Comparison of ENCODE assay signal across 8 cellular contexts in the genomic region with DNA sequence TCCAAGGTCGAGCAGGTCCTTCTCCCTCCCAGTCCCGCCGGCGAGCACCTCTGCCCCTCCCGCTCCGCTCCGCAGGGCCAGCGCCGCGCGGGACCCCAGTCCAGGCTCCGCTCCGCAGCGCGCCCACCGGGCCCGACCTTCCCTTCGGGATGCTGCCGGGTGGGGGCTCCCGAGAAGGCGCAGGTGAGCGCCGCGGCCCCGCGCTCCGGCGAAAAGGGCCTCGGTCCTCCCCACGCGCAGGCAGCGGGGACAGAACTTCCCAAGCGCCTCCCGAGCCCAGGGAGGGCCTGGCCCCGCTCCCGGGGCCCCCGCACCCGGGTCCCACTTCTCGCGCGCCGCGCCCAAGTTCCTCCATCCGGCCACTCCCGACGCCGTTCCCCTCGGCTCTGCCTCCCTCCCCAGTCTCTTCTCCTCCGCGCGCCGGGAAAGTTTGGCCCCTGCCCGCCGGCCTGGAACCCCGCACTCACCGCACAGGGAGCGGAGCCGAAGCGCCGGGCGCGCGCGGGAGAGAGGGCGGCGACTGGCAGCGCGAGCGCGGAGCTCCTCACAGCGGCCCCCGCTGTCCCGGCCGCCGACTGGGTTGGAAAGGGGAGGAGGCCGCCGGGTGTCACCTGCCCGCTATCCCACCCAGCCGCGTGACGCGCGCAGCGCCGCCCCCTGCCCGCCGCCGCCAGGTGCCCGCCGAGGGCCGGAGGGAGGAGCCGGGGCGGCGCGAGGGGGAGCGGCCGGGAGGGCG. TPM values are rescaled to one million over a fixed set of nuclear protein-coding genes. Genes with fewer than 3 reads are reported as not detected.
DNase-seq lines count a peak whose midpoint lies in the region; ATAC-seq and TF ChIP-seq lines count a peak whose summit lies in the region.

A gene (minus strand): TSS at position 577 of the 736 bp plus-strand sequence. CDS start 56,872 bp downstream, outside the sequence.

- POLR2A ChIA-PET in AG04450 (lab: Yijun Ruan, JAX) (no interaction called here), WTC11 (lab: Charles Lee) (interaction anchor here (0.7 to 3.2 kb wide), 4 partner anchors 9 to 144 kb away, joined by 3 to 22 read pairs (median 4); a partner anchor contains a TSS)

- CTCF ChIA-PET in AG04450 (lab: Charles Lee): interaction anchor here (1.3 to 2.5 kb wide), 4 partner anchors 12 to 144 kb away, joined by 3 to 6 read pairs (median 4); a partner anchor contains a TSS
- CTCF ChIA-PET in WTC11 (lab: Charles Lee): interaction anchor here (0.9 to 2.7 kb wide), 13 partner anchors 8 to 175 kb away, joined by 3 to 13 read pairs (median 3); a partner anchor contains a TSS

- H3K27me3 Mint-ChIP-seq in WTC11 (ENCODE audit: low read depth): peaks cover 23% of the 10 kb centered on the region
- peaks cover 10% of the 10 kb centered on the region for H3K27me3 Mint-ChIP-seq in endothelial cell (ENCODE audit: unreplicated experiment)

- H3K4me1 Mint-ChIP-seq in WTC11 (peaks cover 28% of the 10 kb centered on the region), endothelial cell (ENCODE audit: unreplicated experiment) (peaks cover 11% of the 10 kb centered on the region)

- no peaks in the 10 kb centered on the region for H3K9me3 Mint-ChIP-seq in WTC11
- no peaks in the 10 kb centered on the region for H3K9me3 Mint-ChIP-seq in endothelial cell (ENCODE audit: unreplicated experiment)

- DNase-seq in AG04450 (ENCODE audit: low read depth, low spot score) (no peak), NCI-H2081 treated with DMSO at 0.1 percent for 48 hours (lab: John Stamatoyannopoulos, UW) (peak; percentile 12), WTC11 (ENCODE audit: low spot score) (peak; percentile 93), endothelial cell (ENCODE audit: low spot score) (peak; percentile 64), mucosa of descending colon (peak; percentile 89 to 92 (median 90))
- DNase-seq in stimulated activated naive CD8-positive, alpha-beta T cell treated with anti-CD3 and anti-CD28 coated beads, Interleukin-15, Interleukin-2, amounts not matched to agents 100 U/mL and 50 U/mL, for 24 hours: peak; percentile 70

- H3K36me3 ChIP-seq in mucosa of descending colon (ENCODE audit: low read depth): no peaks in the 10 kb centered on the region

- intact Hi-C loops in mucosa of descending colon (cut with DNase I, micrococcal nuclease): loop anchor here in 1 of 2 donors (10.0 kb wide), 1 partner anchor 149 kb away; no protein-coding TSS in a partner anchor

- peak; percentile 32 for TF ChIP-seq CTCF in AG04450 (IDR thresholded peaks at IDR 0.05; ENCODE audit: low read depth, low read length)
- no peak; the same call in 1 of the 2 replicates for TF ChIP-seq CTCF in WTC11 (IDR thresholded peaks at IDR 0.05)
- TF ChIP-seq CTCF in endothelial cell (IDR thresholded peaks at IDR 0.05; ENCODE audit: unreplicated experiment): no peak
- no peak for TF ChIP-seq CTCF in mucosa of descending colon (IDR thresholded peaks at IDR 0.05)

- H3K36me3 Mint-ChIP-seq in WTC11: no peaks in the 10 kb centered on the region
- H3K36me3 Mint-ChIP-seq in endothelial cell (ENCODE audit: low read depth, unreplicated experiment): no peaks in the 10 kb centered on the region

- peak within 1 kb of the TSS; percentile 93 for H3K4me3 Mint-ChIP-seq in WTC11
- peak within 1 kb of the TSS; percentile 90 for H3K4me3 Mint-ChIP-seq in endothelial cell (ENCODE audit: unreplicated experiment)

- no peaks in the 10 kb centered on the region for H3K9me3 ChIP-seq in AG04450 (ENCODE audit: control insufficient read depth, insufficient read depth, low read length)
- H3K9me3 ChIP-seq in mucosa of descending colon: no peaks in the 10 kb centered on the region

- H3K27ac Mint-ChIP-seq in WTC11 (peak within 1 kb of the TSS; percentile 94), endothelial cell (ENCODE audit: unreplicated experiment) (no peak within 1 kb of the TSS)

- H3K4me1 ChIP-seq in mucosa of descending colon (ENCODE audit: low read depth): no peaks in the 10 kb centered on the region

- no peak within 1 kb of the TSS for H3K27ac ChIP-seq in AG04450 (ENCODE audit: low read depth, low read length)

- ATAC-seq in GM18502 (IDR thresholded peaks at IDR 0.05; ENCODE audit: poor library complexity, unreplicated experiment): peak; percentile 95
- peak; percentile 95 for ATAC-seq in HG02885 (IDR thresholded peaks at IDR 0.05; ENCODE audit: poor library complexity, unreplicated experiment)
- ATAC-seq in WTC11: peak; percentile 90
- peak; percentile 97 for ATAC-seq in mucosa of descending colon
- ATAC-seq in stimulated activated naive CD8-positive, alpha-beta T cell treated with anti-CD3 and anti-CD28 coated beads, Interleukin-15, Interleukin-2, amounts not matched to agents 100 U/mL and 50 U/mL, for 24 hours: peak; percentile 93

- H3K27me3 ChIP-seq in AG04450 (ENCODE audit: control insufficient read depth, insufficient read depth, low read length): peaks cover 34% of the 10 kb centered on the region

- H3K4me3 ChIP-seq in AG04450 (ENCODE audit: low read depth, low read length) (peak within 1 kb of the TSS; percentile 62), mucosa of descending colon (peak within 1 kb of the TSS; percentile 52)

TF ChIP-seq in WTC11, 78 proteins besides CTCF, POLR2A, EP300 and RAD21 (continues in another document):
- TF ChIP-seq CBFB (CRISPR knock-in tag; IDR thresholded peaks at IDR 0.05; ENCODE audit: low read depth): no peak
- TF ChIP-seq, protein P1, sequence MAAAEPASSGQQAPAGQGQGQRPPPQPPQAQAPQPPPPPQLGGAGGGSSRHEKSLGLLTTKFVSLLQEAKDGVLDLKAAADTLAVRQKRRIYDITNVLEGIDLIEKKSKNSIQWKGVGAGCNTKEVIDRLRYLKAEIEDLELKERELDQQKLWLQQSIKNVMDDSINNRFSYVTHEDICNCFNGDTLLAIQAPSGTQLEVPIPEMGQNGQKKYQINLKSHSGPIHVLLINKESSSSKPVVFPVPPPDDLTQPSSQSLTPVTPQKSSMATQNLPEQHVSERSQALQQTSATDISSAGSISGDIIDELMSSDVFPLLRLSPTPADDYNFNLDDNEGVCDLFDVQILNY (CRISPR knock-in tag; IDR thresholded peaks at IDR 0.05): 0 out of 2 replicates have a peak, but pooled peaks have one; percentile 44
- TF ChIP-seq, protein P2, sequence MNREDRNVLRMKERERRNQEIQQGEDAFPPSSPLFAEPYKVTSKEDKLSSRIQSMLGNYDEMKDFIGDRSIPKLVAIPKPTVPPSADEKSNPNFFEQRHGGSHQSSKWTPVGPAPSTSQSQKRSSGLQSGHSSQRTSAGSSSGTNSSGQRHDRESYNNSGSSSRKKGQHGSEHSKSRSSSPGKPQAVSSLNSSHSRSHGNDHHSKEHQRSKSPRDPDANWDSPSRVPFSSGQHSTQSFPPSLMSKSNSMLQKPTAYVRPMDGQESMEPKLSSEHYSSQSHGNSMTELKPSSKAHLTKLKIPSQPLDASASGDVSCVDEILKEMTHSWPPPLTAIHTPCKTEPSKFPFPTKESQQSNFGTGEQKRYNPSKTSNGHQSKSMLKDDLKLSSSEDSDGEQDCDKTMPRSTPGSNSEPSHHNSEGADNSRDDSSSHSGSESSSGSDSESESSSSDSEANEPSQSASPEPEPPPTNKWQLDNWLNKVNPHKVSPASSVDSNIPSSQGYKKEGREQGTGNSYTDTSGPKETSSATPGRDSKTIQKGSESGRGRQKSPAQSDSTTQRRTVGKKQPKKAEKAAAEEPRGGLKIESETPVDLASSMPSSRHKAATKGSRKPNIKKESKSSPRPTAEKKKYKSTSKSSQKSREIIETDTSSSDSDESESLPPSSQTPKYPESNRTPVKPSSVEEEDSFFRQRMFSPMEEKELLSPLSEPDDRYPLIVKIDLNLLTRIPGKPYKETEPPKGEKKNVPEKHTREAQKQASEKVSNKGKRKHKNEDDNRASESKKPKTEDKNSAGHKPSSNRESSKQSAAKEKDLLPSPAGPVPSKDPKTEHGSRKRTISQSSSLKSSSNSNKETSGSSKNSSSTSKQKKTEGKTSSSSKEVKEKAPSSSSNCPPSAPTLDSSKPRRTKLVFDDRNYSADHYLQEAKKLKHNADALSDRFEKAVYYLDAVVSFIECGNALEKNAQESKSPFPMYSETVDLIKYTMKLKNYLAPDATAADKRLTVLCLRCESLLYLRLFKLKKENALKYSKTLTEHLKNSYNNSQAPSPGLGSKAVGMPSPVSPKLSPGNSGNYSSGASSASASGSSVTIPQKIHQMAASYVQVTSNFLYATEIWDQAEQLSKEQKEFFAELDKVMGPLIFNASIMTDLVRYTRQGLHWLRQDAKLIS (CRISPR knock-in tag; IDR thresholded peaks at IDR 0.05; ENCODE audit: borderline replicate concordance): no peak
- no peak for TF ChIP-seq ZNF121 (CRISPR knock-in tag; IDR thresholded peaks at IDR 0.05)
- TF ChIP-seq, protein P3, sequence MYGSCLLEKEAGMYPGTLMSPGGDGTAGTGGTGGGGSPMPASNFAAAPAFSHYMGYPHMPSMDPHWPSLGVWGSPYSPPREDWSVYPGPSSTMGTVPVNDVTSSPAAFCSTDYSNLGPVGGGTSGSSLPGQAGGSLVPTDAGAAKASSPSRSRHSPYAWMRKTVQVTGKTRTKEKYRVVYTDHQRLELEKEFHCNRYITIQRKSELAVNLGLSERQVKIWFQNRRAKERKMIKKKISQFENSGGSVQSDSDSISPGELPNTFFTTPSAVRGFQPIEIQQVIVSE (CRISPR knock-in tag; IDR thresholded peaks at IDR 0.05; ENCODE audit: borderline replicate concordance): no peak
- TF ChIP-seq, protein P4, sequence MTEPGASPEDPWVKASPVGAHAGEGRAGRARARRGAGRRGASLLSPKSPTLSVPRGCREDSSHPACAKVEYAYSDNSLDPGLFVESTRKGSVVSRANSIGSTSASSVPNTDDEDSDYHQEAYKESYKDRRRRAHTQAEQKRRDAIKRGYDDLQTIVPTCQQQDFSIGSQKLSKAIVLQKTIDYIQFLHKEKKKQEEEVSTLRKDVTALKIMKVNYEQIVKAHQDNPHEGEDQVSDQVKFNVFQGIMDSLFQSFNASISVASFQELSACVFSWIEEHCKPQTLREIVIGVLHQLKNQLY (CRISPR knock-in tag; IDR thresholded peaks at IDR 0.05): no peak
- TF ChIP-seq FOXP1 (CRISPR knock-in tag; IDR thresholded peaks at IDR 0.05; ENCODE audit: borderline replicate concordance): peak; percentile 39; the same call in 1 of the 2 replicates
- no peak for TF ChIP-seq GABPB1 (CRISPR knock-in tag; IDR thresholded peaks at IDR 0.05)
- TF ChIP-seq TEAD1 (CRISPR knock-in tag; IDR thresholded peaks at IDR 0.05): no peak; the same call in 1 of the 2 replicates
- no peak for TF ChIP-seq RELA (CRISPR knock-in tag; IDR thresholded peaks at IDR 0.05; ENCODE audit: borderline replicate concordance)

RNA-seq across cellular contexts. Expression of the gene that starts here (rescaled TPM):
- 0.06 and 0.11 TPM in 2 replicates for polyA plus RNA-seq in AG04450 (2011; rRNA removed)
- not detected in 2 replicates for polyA minus RNA-seq in AG04450 (2011; rRNA and poly(A)+ RNA removed)
- 7.1 to 8.5 TPM (median 7.8 TPM) in 3 replicates for total RNA-seq in WTC11 (2021)
- 4.4 TPM for total RNA-seq in endothelial cell (ENCODE audit: unreplicated experiment)
- 10 to 100 TPM in 2 of 3 donors, 1 to 10 TPM in 1; 8.9 to 33.7 (median 15.9) TPM for total RNA-seq in mucosa of descending colon
